In the genomic region with DNA sequence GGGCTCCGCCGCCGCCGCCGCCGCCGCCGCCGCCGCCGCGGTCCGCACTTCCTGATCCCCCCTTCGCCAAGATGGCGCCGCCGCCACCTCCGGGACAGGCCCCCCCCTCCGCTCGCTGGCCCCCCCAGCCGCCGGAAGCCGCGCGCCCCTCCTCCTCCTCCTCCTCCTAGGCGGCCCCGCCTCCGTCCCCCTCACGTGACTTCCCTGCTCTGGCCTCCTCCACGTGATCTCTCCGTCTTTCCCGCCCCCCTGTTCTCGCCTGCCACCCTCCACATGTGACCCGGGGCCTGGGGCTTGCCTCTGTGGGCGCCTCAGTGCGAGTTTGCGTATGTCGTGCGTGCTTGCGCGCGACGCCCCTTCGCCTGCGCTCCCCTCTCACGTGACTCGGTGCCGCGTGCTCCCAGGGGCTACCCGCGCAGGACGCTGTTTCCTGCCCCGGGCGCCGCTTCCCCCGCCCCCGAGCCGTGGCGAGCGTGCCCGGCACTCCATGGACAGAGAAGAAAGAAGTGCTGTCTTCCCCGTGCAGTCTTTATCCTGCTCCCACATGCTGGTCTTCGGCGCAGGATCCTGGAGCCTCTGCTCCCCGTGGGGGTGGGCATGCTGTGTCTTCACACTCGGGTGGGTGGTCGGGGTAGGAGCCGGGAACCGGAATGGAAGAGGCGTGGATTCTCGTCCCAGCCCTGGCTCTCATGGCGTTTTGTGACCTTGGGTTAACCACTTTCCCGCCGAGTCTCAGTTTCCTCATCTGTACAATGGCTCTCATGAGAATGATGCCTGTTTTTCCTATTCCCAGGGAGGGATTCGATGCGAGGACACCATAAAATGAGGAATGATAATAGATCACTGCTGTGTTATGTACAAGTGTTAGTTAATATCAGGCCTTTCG, we compare ENCODE assay signal across 1 cellular context.
TF ChIP-seq lines count a peak whose summit lies in the region.

A gene (minus strand): TSS at position 53 of the 886 bp plus-strand sequence. CDS start 109 bp downstream, outside the sequence.

TF ChIP-seq in K562, 482 proteins besides CTCF, POLR2A, EP300 and RAD21 (continued from another document and continues in another):
- TF ChIP-seq ZBTB1 (CRISPR knock-in tag; IDR thresholded peaks at IDR 0.05; ENCODE audit: borderline replicate concordance, low read depth) (peak; percentile 62; the same call in 1 of the 2 replicates), EHMT2 (IDR thresholded peaks at IDR 0.05) (no peak), JUND (IDR thresholded peaks at IDR 0.05; ENCODE audit: borderline replicate concordance, low read depth, low read length) (peak; percentile 41; the same call in 1 of the 2 replicates), JUND (tag; IDR thresholded peaks at IDR 0.05; ENCODE audit: borderline replicate concordance, low read depth, low read length) (peak; percentile 42; the same call in 2 of the 3 replicates), POLR3G (IDR thresholded peaks at IDR 0.05; ENCODE audit: extremely low read depth, insufficient read length, insufficient replicate concordance) (no peak), CBX1 (IDR thresholded peaks at IDR 0.05; ENCODE audit: low read depth) (peak; percentile 57), DMBX1 (CRISPR knock-in tag; IDR thresholded peaks at IDR 0.05; ENCODE audit: borderline replicate concordance) (peak; percentile 61), RFX1 (IDR thresholded peaks at IDR 0.05) (no peak), EZH2 (IDR thresholded peaks at IDR 0.05; ENCODE audit: borderline replicate concordance, low read depth, low read length) (no peak), STAT5A (IDR thresholded peaks at IDR 0.05; ENCODE audit: borderline replicate concordance, low read length) (no peak), SIN3B (IDR thresholded peaks at IDR 0.05; ENCODE audit: low read depth) (no peak; the same call in 1 of the 2 replicates)
- TF ChIP-seq, protein P1, sequence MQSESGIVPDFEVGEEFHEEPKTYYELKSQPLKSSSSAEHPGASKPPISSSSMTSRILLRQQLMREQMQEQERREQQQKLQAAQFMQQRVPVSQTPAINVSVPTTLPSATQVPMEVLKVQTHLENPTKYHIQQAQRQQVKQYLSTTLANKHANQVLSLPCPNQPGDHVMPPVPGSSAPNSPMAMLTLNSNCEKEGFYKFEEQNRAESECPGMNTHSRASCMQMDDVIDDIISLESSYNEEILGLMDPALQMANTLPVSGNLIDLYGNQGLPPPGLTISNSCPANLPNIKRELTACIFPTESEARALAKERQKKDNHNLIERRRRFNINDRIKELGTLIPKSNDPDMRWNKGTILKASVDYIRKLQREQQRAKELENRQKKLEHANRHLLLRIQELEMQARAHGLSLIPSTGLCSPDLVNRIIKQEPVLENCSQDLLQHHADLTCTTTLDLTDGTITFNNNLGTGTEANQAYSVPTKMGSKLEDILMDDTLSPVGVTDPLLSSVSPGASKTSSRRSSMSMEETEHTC (IDR thresholded peaks at IDR 0.05), result peak; percentile 99
- TF ChIP-seq, protein P2, sequence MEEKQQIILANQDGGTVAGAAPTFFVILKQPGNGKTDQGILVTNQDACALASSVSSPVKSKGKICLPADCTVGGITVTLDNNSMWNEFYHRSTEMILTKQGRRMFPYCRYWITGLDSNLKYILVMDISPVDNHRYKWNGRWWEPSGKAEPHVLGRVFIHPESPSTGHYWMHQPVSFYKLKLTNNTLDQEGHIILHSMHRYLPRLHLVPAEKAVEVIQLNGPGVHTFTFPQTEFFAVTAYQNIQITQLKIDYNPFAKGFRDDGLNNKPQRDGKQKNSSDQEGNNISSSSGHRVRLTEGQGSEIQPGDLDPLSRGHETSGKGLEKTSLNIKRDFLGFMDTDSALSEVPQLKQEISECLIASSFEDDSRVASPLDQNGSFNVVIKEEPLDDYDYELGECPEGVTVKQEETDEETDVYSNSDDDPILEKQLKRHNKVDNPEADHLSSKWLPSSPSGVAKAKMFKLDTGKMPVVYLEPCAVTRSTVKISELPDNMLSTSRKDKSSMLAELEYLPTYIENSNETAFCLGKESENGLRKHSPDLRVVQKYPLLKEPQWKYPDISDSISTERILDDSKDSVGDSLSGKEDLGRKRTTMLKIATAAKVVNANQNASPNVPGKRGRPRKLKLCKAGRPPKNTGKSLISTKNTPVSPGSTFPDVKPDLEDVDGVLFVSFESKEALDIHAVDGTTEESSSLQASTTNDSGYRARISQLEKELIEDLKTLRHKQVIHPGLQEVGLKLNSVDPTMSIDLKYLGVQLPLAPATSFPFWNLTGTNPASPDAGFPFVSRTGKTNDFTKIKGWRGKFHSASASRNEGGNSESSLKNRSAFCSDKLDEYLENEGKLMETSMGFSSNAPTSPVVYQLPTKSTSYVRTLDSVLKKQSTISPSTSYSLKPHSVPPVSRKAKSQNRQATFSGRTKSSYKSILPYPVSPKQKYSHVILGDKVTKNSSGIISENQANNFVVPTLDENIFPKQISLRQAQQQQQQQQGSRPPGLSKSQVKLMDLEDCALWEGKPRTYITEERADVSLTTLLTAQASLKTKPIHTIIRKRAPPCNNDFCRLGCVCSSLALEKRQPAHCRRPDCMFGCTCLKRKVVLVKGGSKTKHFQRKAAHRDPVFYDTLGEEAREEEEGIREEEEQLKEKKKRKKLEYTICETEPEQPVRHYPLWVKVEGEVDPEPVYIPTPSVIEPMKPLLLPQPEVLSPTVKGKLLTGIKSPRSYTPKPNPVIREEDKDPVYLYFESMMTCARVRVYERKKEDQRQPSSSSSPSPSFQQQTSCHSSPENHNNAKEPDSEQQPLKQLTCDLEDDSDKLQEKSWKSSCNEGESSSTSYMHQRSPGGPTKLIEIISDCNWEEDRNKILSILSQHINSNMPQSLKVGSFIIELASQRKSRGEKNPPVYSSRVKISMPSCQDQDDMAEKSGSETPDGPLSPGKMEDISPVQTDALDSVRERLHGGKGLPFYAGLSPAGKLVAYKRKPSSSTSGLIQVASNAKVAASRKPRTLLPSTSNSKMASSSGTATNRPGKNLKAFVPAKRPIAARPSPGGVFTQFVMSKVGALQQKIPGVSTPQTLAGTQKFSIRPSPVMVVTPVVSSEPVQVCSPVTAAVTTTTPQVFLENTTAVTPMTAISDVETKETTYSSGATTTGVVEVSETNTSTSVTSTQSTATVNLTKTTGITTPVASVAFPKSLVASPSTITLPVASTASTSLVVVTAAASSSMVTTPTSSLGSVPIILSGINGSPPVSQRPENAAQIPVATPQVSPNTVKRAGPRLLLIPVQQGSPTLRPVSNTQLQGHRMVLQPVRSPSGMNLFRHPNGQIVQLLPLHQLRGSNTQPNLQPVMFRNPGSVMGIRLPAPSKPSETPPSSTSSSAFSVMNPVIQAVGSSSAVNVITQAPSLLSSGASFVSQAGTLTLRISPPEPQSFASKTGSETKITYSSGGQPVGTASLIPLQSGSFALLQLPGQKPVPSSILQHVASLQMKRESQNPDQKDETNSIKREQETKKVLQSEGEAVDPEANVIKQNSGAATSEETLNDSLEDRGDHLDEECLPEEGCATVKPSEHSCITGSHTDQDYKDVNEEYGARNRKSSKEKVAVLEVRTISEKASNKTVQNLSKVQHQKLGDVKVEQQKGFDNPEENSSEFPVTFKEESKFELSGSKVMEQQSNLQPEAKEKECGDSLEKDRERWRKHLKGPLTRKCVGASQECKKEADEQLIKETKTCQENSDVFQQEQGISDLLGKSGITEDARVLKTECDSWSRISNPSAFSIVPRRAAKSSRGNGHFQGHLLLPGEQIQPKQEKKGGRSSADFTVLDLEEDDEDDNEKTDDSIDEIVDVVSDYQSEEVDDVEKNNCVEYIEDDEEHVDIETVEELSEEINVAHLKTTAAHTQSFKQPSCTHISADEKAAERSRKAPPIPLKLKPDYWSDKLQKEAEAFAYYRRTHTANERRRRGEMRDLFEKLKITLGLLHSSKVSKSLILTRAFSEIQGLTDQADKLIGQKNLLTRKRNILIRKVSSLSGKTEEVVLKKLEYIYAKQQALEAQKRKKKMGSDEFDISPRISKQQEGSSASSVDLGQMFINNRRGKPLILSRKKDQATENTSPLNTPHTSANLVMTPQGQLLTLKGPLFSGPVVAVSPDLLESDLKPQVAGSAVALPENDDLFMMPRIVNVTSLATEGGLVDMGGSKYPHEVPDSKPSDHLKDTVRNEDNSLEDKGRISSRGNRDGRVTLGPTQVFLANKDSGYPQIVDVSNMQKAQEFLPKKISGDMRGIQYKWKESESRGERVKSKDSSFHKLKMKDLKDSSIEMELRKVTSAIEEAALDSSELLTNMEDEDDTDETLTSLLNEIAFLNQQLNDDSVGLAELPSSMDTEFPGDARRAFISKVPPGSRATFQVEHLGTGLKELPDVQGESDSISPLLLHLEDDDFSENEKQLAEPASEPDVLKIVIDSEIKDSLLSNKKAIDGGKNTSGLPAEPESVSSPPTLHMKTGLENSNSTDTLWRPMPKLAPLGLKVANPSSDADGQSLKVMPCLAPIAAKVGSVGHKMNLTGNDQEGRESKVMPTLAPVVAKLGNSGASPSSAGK (IDR thresholded peaks at IDR 0.05), result peak; percentile 100
- TF ChIP-seq, protein P3, sequence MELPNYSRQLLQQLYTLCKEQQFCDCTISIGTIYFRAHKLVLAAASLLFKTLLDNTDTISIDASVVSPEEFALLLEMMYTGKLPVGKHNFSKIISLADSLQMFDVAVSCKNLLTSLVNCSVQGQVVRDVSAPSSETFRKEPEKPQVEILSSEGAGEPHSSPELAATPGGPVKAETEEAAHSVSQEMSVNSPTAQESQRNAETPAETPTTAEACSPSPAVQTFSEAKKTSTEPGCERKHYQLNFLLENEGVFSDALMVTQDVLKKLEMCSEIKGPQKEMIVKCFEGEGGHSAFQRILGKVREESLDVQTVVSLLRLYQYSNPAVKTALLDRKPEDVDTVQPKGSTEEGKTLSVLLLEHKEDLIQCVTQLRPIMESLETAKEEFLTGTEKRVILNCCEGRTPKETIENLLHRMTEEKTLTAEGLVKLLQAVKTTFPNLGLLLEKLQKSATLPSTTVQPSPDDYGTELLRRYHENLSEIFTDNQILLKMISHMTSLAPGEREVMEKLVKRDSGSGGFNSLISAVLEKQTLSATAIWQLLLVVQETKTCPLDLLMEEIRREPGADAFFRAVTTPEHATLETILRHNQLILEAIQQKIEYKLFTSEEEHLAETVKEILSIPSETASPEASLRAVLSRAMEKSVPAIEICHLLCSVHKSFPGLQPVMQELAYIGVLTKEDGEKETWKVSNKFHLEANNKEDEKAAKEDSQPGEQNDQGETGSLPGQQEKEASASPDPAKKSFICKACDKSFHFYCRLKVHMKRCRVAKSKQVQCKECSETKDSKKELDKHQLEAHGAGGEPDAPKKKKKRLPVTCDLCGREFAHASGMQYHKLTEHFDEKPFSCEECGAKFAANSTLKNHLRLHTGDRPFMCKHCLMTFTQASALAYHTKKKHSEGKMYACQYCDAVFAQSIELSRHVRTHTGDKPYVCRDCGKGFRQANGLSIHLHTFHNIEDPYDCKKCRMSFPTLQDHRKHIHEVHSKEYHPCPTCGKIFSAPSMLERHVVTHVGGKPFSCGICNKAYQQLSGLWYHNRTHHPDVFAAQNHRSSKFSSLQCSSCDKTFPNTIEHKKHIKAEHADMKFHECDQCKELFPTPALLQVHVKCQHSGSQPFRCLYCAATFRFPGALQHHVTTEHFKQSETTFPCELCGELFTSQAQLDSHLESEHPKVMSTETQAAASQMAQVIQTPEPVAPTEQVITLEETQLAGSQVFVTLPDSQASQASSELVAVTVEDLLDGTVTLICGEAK (IDR thresholded peaks at IDR 0.05), result peak; percentile 80
- TF ChIP-seq, protein P3 (CRISPR knock-in tag; IDR thresholded peaks at IDR 0.05), result peak; percentile 65
- TF ChIP-seq, protein P4, sequence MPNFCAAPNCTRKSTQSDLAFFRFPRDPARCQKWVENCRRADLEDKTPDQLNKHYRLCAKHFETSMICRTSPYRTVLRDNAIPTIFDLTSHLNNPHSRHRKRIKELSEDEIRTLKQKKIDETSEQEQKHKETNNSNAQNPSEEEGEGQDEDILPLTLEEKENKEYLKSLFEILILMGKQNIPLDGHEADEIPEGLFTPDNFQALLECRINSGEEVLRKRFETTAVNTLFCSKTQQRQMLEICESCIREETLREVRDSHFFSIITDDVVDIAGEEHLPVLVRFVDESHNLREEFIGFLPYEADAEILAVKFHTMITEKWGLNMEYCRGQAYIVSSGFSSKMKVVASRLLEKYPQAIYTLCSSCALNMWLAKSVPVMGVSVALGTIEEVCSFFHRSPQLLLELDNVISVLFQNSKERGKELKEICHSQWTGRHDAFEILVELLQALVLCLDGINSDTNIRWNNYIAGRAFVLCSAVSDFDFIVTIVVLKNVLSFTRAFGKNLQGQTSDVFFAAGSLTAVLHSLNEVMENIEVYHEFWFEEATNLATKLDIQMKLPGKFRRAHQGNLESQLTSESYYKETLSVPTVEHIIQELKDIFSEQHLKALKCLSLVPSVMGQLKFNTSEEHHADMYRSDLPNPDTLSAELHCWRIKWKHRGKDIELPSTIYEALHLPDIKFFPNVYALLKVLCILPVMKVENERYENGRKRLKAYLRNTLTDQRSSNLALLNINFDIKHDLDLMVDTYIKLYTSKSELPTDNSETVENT (CRISPR knock-in tag; IDR thresholded peaks at IDR 0.05), result peak; percentile 42; the same call in 1 of the 2 replicates
- TF ChIP-seq, protein P5, sequence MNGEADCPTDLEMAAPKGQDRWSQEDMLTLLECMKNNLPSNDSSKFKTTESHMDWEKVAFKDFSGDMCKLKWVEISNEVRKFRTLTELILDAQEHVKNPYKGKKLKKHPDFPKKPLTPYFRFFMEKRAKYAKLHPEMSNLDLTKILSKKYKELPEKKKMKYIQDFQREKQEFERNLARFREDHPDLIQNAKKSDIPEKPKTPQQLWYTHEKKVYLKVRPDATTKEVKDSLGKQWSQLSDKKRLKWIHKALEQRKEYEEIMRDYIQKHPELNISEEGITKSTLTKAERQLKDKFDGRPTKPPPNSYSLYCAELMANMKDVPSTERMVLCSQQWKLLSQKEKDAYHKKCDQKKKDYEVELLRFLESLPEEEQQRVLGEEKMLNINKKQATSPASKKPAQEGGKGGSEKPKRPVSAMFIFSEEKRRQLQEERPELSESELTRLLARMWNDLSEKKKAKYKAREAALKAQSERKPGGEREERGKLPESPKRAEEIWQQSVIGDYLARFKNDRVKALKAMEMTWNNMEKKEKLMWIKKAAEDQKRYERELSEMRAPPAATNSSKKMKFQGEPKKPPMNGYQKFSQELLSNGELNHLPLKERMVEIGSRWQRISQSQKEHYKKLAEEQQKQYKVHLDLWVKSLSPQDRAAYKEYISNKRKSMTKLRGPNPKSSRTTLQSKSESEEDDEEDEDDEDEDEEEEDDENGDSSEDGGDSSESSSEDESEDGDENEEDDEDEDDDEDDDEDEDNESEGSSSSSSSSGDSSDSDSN (IDR thresholded peaks at IDR 0.05; ENCODE audit: borderline replicate concordance in 1 of 2, low read depth in 2 of 2, low read length in 2 of 2), result no peak
